In genomic region chr11:97683733-97684132, GRCh38 we compare ENCODE assay signal across 9 cellular contexts.
DNase-seq lines count a peak whose midpoint lies in the region; TF ChIP-seq lines count a peak whose summit lies in the region.
"Had no signal": no experiment of that assay in that cellular context is flagged by ENCODE, and none has a peak within 500 bp of the region (broad histone marks: within the 10 kb centered on the region; RNA-seq: fewer than 3 reads in every experiment).

No MANE protein-coding gene starts in this region.

- H3K9me3 Mint-ChIP-seq in progenitor cell of endocrine pancreas (ENCODE audit: low read depth) (peaks cover under 1% of the 10 kb centered on the region), nephron progenitor cell (peaks cover 7% of the 10 kb centered on the region)

- peak; percentile 0 for DNase-seq in NCI-H748 (lab: John Stamatoyannopoulos, UW; ENCODE audit: unreplicated experiment)
- no peak for DNase-seq in NCI-H748 treated with DMSO at 0.1 percent for 48 hours (lab: John Stamatoyannopoulos, UW)
- DNase-seq in Kasumi-1 (lab: John Stamatoyannopoulos, UW), result peak; percentile 26 to 41
- peak; percentile 1 for DNase-seq in astrocyte of the hippocampus (ENCODE audit: low read depth, low spot score)
- DNase-seq in progenitor cell of endocrine pancreas (ENCODE audit: low spot score, unreplicated experiment), result no peak
- DNase-seq in C1 segment of cervical spinal cord (lab: John Stamatoyannopoulos, UW), result no peak
- DNase-seq in T1000 (lab: John Stamatoyannopoulos, UW), result no peak
- DNase-seq in nephron progenitor cell, result no peak
- DNase-seq: uterus had no signal

- H3K4me1 Mint-ChIP-seq in progenitor cell of endocrine pancreas (ENCODE audit: low read depth) (peaks cover 2% of the 10 kb centered on the region), nephron progenitor cell (peaks cover 16% of the 10 kb centered on the region)

- no peak overlapping the region for H3K27ac Mint-ChIP-seq in progenitor cell of endocrine pancreas
- no peak overlapping the region for H3K27ac Mint-ChIP-seq in nephron progenitor cell

- TF ChIP-seq CTCF in progenitor cell of endocrine pancreas (IDR thresholded peaks at IDR 0.05; ENCODE audit: unreplicated experiment) (peak; percentile 25), nephron progenitor cell (IDR thresholded peaks at IDR 0.05) (no peak)

- H3K27me3 Mint-ChIP-seq in progenitor cell of endocrine pancreas (no peaks in the 10 kb centered on the region), nephron progenitor cell (ENCODE audit: low read depth, poor library complexity) (no peaks in the 10 kb centered on the region)

- H3K36me3 Mint-ChIP-seq in progenitor cell of endocrine pancreas (ENCODE audit: insufficient read depth) (no peaks in the 10 kb centered on the region), nephron progenitor cell (ENCODE audit: low read depth) (no peaks in the 10 kb centered on the region)

- no peak overlapping the region for H3K4me3 Mint-ChIP-seq in progenitor cell of endocrine pancreas (ENCODE audit: low read depth)
- no peak overlapping the region for H3K4me3 Mint-ChIP-seq in nephron progenitor cell

Comparison
In these comparisons a context has a peak if more than half of its experiments do, and no peak if none do; other contexts are left out.
1. DNase-seq: peak in NCI-H748 (single experiment), Kasumi-1 (2 of 2) and astrocyte of the hippocampus (single experiment); none in NCI-H748 treated with DMSO at 0.1 percent for 48 hours (single experiment), progenitor cell of endocrine pancreas (single experiment), C1 segment of cervical spinal cord (0 of 14), T1000 (single experiment) and nephron progenitor cell (single experiment).